ENCODE assay signal across 18 cellular contexts in genomic region chr5:65893749-65894430, GRCh38. TPM values are rescaled to one million over a fixed set of nuclear protein-coding genes. Genes with fewer than 3 reads are reported as not detected.
DNase-seq lines count a peak whose midpoint lies in the region; ATAC-seq and TF ChIP-seq lines count a peak whose summit lies in the region.
"Had no signal": no experiment of that assay in that cellular context is flagged by ENCODE, and none has a peak within 500 bp of the region (broad histone marks: within the 10 kb centered on the region; RNA-seq: fewer than 3 reads in every experiment).

No MANE protein-coding gene starts in this region.

- H3K27ac ChIP-seq in HCT116 (ENCODE audit: low read depth, low read length) (no peak overlapping the region), endodermal cell (ENCODE audit: low read depth, low read length) (no peak overlapping the region), neural progenitor cell (peak overlapping the region; percentile 3), tibial artery (no peak overlapping the region)
- H3K27ac ChIP-seq: BLaER1 treated with 17β-estradiol and CSF1 and Interleukin-3, amounts not matched to agents 10 nM and 100 nM; GM23248; HL-60 had no signal

- intact Hi-C loops in activated CD4-positive, alpha-beta T cell treated with anti-CD3 and anti-CD28 coated beads, Interleukin-2, amount 10 ng/mL, durations not matched to agents 24 days and 14 days (cut with micrococcal nuclease) = no loop called here
- intact Hi-C loops in activated CD4-positive, alpha-beta T cell treated with anti-CD3 and anti-CD28 coated beads for 36 hours (cut with DNase I, micrococcal nuclease) = no loop called here
- intact Hi-C loops in HCT116 (cut with micrococcal nuclease) (no loop called here), tibial artery (cut with DNase I; ENCODE audit: low total_unique reads) (no loop called here)

- no peaks in the 10 kb centered on the region for H3K9me2 ChIP-seq in HCT116 (ENCODE audit: insufficient read depth)

- DNase-seq in activated CD4-positive, alpha-beta T cell treated with anti-CD3 and anti-CD28 coated beads, Interleukin-2, amount 10 ng/mL, durations not matched to agents 24 days and 14 days = peak; percentile 21
- DNase-seq in activated CD4-positive, alpha-beta T cell treated with anti-CD3 and anti-CD28 coated beads for 36 hours = no peak
- DNase-seq in HCT116 (ENCODE audit: low read depth, low spot score) = no peak
- peak; percentile 66 for DNase-seq in endodermal cell
- DNase-seq in neural progenitor cell (ENCODE audit: low spot score) = peak; percentile 14
- no peak for DNase-seq in tibial artery
- no peak for DNase-seq in activated naive CD4-positive, alpha-beta T cell treated with anti-CD3 and anti-CD28 coated beads, Interleukin-2, amount 10 ng/mL, durations not matched to agents 7 days and 5 days
- no peak for DNase-seq in activated naive CD4-positive, alpha-beta T cell treated with anti-CD3 and anti-CD28 coated beads, Interleukin-2, amount 50 U/mL, for 16 hours
- DNase-seq: 8988T; Calu3; CD4-positive, CD25-positive, alpha-beta regulatory T cell; DMS 273 treated with DMSO at 0.1 percent for 48 hours; GM23248; HCEC 1CT; IMR-90 had no signal

- peaks cover 6% of the 10 kb centered on the region for H3F3A ChIP-seq in neural progenitor cell (ENCODE audit: low read depth)

- CTCF ChIA-PET in activated CD4-positive, alpha-beta T cell treated with anti-CD3 and anti-CD28 coated beads for 36 hours (lab: Charles Lee) = interaction anchor here (0.9 kb wide), 1 partner anchor 38 kb away, joined by 3 read pairs; no protein-coding TSS in a partner anchor
- CTCF ChIA-PET in HCT116 (lab: Charles Lee) = no interaction called here
- CTCF ChIA-PET in activated naive CD4-positive, alpha-beta T cell treated with anti-CD3 and anti-CD28 coated beads, Interleukin-2, amount 10 ng/mL, durations not matched to agents 7 days and 5 days (lab: Charles Lee) = no interaction called here

- TF ChIP-seq CTCF in HCT116 (IDR thresholded peaks at IDR 0.05 in 2 of 3, conservative IDR thresholded peaks at IDR 0.05 in 1 of 3; ENCODE audit: borderline replicate concordance in 1 of 3, insufficient read depth in 1 of 3, low read depth in 2 of 3, low read length in 2 of 3) (no peak), endodermal cell (conservative IDR thresholded peaks at IDR 0.05) (peak; percentile 40), neural progenitor cell (IDR thresholded peaks at IDR 0.05) (no peak), tibial artery (IDR thresholded peaks at IDR 0.05) (no peak)

- H3K27ac Mint-ChIP-seq in activated CD4-positive, alpha-beta T cell treated with anti-CD3 and anti-CD28 coated beads, Interleukin-2, amount 10 ng/mL, durations not matched to agents 24 days and 14 days = no peak overlapping the region
- H3K27ac Mint-ChIP-seq in activated CD4-positive, alpha-beta T cell treated with anti-CD3 and anti-CD28 coated beads for 36 hours = no peak overlapping the region
- H3K27ac Mint-ChIP-seq in endodermal cell (peak overlapping the region; percentile 15), neural progenitor cell (no peak overlapping the region)
- no peak overlapping the region for H3K27ac Mint-ChIP-seq in activated naive CD4-positive, alpha-beta T cell treated with anti-CD3 and anti-CD28 coated beads, Interleukin-2, amount 10 ng/mL, durations not matched to agents 7 days and 5 days
- H3K27ac Mint-ChIP-seq: CD4-positive, CD25-positive, alpha-beta regulatory T cell had no signal

- BruUV-seq in HCT116 (replicated peaks; lab: Mats Ljungman, UMichigan) = no TSS peak

- H3K4me2 ChIP-seq in HCT116 (ENCODE audit: low read length) = no peak overlapping the region
- H3K4me2 ChIP-seq in neural progenitor cell = no peak overlapping the region
- H3K4me2 ChIP-seq: BLaER1 treated with 17β-estradiol and CSF1 and Interleukin-3, amounts not matched to agents 10 nM and 100 nM had no signal

- RAD21 ChIA-PET in HCT116 (lab: Charles Lee; ENCODE audit: low non-redundant PET in 1 of 2, low total read pairs in 2 of 2, uncharacterized antibody in 2 of 2, unreplicated experiment in 2 of 2) = no interaction called here

- TF ChIP-seq RAD21 in HCT116 (IDR thresholded peaks at IDR 0.05; ENCODE audit: low read depth) = no peak

- H3K27me3 Mint-ChIP-seq in activated CD4-positive, alpha-beta T cell treated with anti-CD3 and anti-CD28 coated beads, Interleukin-2, amount 10 ng/mL, durations not matched to agents 24 days and 14 days = peaks cover 9% of the 10 kb centered on the region
- no peaks in the 10 kb centered on the region for H3K27me3 Mint-ChIP-seq in activated CD4-positive, alpha-beta T cell treated with anti-CD3 and anti-CD28 coated beads for 36 hours
- no peaks in the 10 kb centered on the region for H3K27me3 Mint-ChIP-seq in endodermal cell (ENCODE audit: insufficient read depth)
- H3K27me3 Mint-ChIP-seq in neural progenitor cell (ENCODE audit: insufficient read depth, low read depth) = no peaks in the 10 kb centered on the region
- H3K27me3 Mint-ChIP-seq in activated naive CD4-positive, alpha-beta T cell treated with anti-CD3 and anti-CD28 coated beads, Interleukin-2, amount 10 ng/mL, durations not matched to agents 7 days and 5 days = peaks cover 5% of the 10 kb centered on the region

- no peak overlapping the region for H2AFZ ChIP-seq in HCT116 (ENCODE audit: low read depth, low read length, poor library complexity, severe bottlenecking)
- H2AFZ ChIP-seq in neural progenitor cell (replicated peaks) = peak overlapping the region; percentile 14
- H2AFZ ChIP-seq: GM23248 had no signal

- no peaks in the 10 kb centered on the region for H3K36me3 ChIP-seq in HCT116 (ENCODE audit: control insufficient read depth in 1 of 2, insufficient read depth in 2 of 2, low read length in 2 of 2)
- no peaks in the 10 kb centered on the region for H3K36me3 ChIP-seq in endodermal cell (ENCODE audit: control insufficient read depth, insufficient read depth, low read length)
- no peaks in the 10 kb centered on the region for H3K36me3 ChIP-seq in neural progenitor cell
- no peaks in the 10 kb centered on the region for H3K36me3 ChIP-seq in tibial artery
- H3K36me3 ChIP-seq: BLaER1 treated with 17β-estradiol and CSF1 and Interleukin-3, amounts not matched to agents 10 nM and 100 nM had no signal

- H3K9me3 ChIP-seq in HCT116 (ENCODE audit: control insufficient read depth in 1 of 2, insufficient read depth in 1 of 2, low read depth in 1 of 2, low read length in 2 of 2) (no peaks in the 10 kb centered on the region), endodermal cell (ENCODE audit: control insufficient read depth, low read length) (no peaks in the 10 kb centered on the region), neural progenitor cell (ENCODE audit: low read depth) (no peaks in the 10 kb centered on the region), tibial artery (no peaks in the 10 kb centered on the region)
- H3K9me3 ChIP-seq: BLaER1 treated with 17β-estradiol and CSF1 and Interleukin-3, amounts not matched to agents 10 nM and 100 nM had no signal

- POLR2A ChIA-PET in activated CD4-positive, alpha-beta T cell treated with anti-CD3 and anti-CD28 coated beads for 36 hours (lab: Charles Lee) = no interaction called here
- POLR2A ChIA-PET in HCT116 (lab: Charles Lee) = no interaction called here

- H3K4me3 Mint-ChIP-seq in activated CD4-positive, alpha-beta T cell treated with anti-CD3 and anti-CD28 coated beads, Interleukin-2, amount 10 ng/mL, durations not matched to agents 24 days and 14 days = no peak overlapping the region
- no peak overlapping the region for H3K4me3 Mint-ChIP-seq in activated CD4-positive, alpha-beta T cell treated with anti-CD3 and anti-CD28 coated beads for 36 hours
- H3K4me3 Mint-ChIP-seq in endodermal cell (no peak overlapping the region), neural progenitor cell (no peak overlapping the region)
- H3K4me3 Mint-ChIP-seq in activated naive CD4-positive, alpha-beta T cell treated with anti-CD3 and anti-CD28 coated beads, Interleukin-2, amount 10 ng/mL, durations not matched to agents 7 days and 5 days = no peak overlapping the region
- H3K4me3 Mint-ChIP-seq: CD4-positive, CD25-positive, alpha-beta regulatory T cell had no signal

- H3K9me3 Mint-ChIP-seq in activated CD4-positive, alpha-beta T cell treated with anti-CD3 and anti-CD28 coated beads, Interleukin-2, amount 10 ng/mL, durations not matched to agents 24 days and 14 days = no peaks in the 10 kb centered on the region
- no peaks in the 10 kb centered on the region for H3K9me3 Mint-ChIP-seq in activated CD4-positive, alpha-beta T cell treated with anti-CD3 and anti-CD28 coated beads for 36 hours (ENCODE audit: low read depth)
- H3K9me3 Mint-ChIP-seq in endodermal cell (no peaks in the 10 kb centered on the region), neural progenitor cell (no peaks in the 10 kb centered on the region)
- no peaks in the 10 kb centered on the region for H3K9me3 Mint-ChIP-seq in activated naive CD4-positive, alpha-beta T cell treated with anti-CD3 and anti-CD28 coated beads, Interleukin-2, amount 10 ng/mL, durations not matched to agents 7 days and 5 days

- H3K27me3 ChIP-seq in HCT116 (ENCODE audit: insufficient read depth, low read length) (no peaks in the 10 kb centered on the region), endodermal cell (ENCODE audit: control insufficient read depth, insufficient read depth, low read length, poor library complexity, severe bottlenecking) (no peaks in the 10 kb centered on the region), neural progenitor cell (no peaks in the 10 kb centered on the region), tibial artery (no peaks in the 10 kb centered on the region)
- H3K27me3 ChIP-seq: BLaER1 treated with 17β-estradiol and CSF1 and Interleukin-3, amounts not matched to agents 10 nM and 100 nM had no signal

- H3K4me3 ChIP-seq in HCT116 (replicated peaks in 1 of 2; ENCODE audit: low read depth in 1 of 2, low read length in 2 of 2) = no peak overlapping the region
- no peak overlapping the region for H3K4me3 ChIP-seq in endodermal cell (ENCODE audit: low read length)
- no peak overlapping the region for H3K4me3 ChIP-seq in neural progenitor cell
- H3K4me3 ChIP-seq in tibial artery = no peak overlapping the region
- H3K4me3 ChIP-seq: BLaER1 treated with 17β-estradiol and CSF1 and Interleukin-3, amounts not matched to agents 10 nM and 100 nM; GM12878; GM23248 had no signal

- H3K79me2 ChIP-seq in HCT116 (ENCODE audit: insufficient read depth, low read length) (no peaks in the 10 kb centered on the region), neural progenitor cell (ENCODE audit: low read depth) (no peaks in the 10 kb centered on the region)

- no peak for ATAC-seq in activated CD4-positive, alpha-beta T cell treated with anti-CD3 and anti-CD28 coated beads for 36 hours
- ATAC-seq in HCT116 = peak; percentile 42; the same call in 1 of the 2 replicates
- ATAC-seq: GM12878 had no signal

- WGBS in endodermal cell (ENCODE audit: insufficient coverage in 1 of 2, insufficient read length in 1 of 2), 2 experiments = 79 to 83% methylated on average over 8 to 9 of the region's 9 CpGs

- H4K20me1 ChIP-seq in HCT116 (ENCODE audit: insufficient read depth) = no peaks in the 10 kb centered on the region
- H4K20me1 ChIP-seq in neural progenitor cell (ENCODE audit: low read depth) = no peaks in the 10 kb centered on the region
- H4K20me1 ChIP-seq: BLaER1 treated with 17β-estradiol and CSF1 and Interleukin-3, amounts not matched to agents 10 nM and 100 nM had no signal

- H3K36me3 Mint-ChIP-seq in activated CD4-positive, alpha-beta T cell treated with anti-CD3 and anti-CD28 coated beads, Interleukin-2, amount 10 ng/mL, durations not matched to agents 24 days and 14 days (ENCODE audit: low read depth) = no peaks in the 10 kb centered on the region
- no peaks in the 10 kb centered on the region for H3K36me3 Mint-ChIP-seq in activated CD4-positive, alpha-beta T cell treated with anti-CD3 and anti-CD28 coated beads for 36 hours (ENCODE audit: low read depth)
- H3K36me3 Mint-ChIP-seq in endodermal cell (ENCODE audit: low read depth) (no peaks in the 10 kb centered on the region), neural progenitor cell (no peaks in the 10 kb centered on the region)
- H3K36me3 Mint-ChIP-seq in activated naive CD4-positive, alpha-beta T cell treated with anti-CD3 and anti-CD28 coated beads, Interleukin-2, amount 10 ng/mL, durations not matched to agents 7 days and 5 days = no peaks in the 10 kb centered on the region
- H3K36me3 Mint-ChIP-seq: CD4-positive, CD25-positive, alpha-beta regulatory T cell had no signal

- no peaks in the 10 kb centered on the region for H3K4me1 Mint-ChIP-seq in activated CD4-positive, alpha-beta T cell treated with anti-CD3 and anti-CD28 coated beads, Interleukin-2, amount 10 ng/mL, durations not matched to agents 24 days and 14 days
- no peaks in the 10 kb centered on the region for H3K4me1 Mint-ChIP-seq in activated CD4-positive, alpha-beta T cell treated with anti-CD3 and anti-CD28 coated beads for 36 hours
- H3K4me1 Mint-ChIP-seq in endodermal cell (peaks cover 15% of the 10 kb centered on the region), neural progenitor cell (no peaks in the 10 kb centered on the region)
- no peaks in the 10 kb centered on the region for H3K4me1 Mint-ChIP-seq in activated naive CD4-positive, alpha-beta T cell treated with anti-CD3 and anti-CD28 coated beads, Interleukin-2, amount 10 ng/mL, durations not matched to agents 7 days and 5 days

- TF ChIP-seq POLR2A in HCT116 (IDR thresholded peaks at IDR 0.05; ENCODE audit: borderline replicate concordance, extremely low read depth, insufficient read depth, insufficient read length) = no peak

- H3K4me1 ChIP-seq in HCT116 (ENCODE audit: control insufficient read depth in 1 of 2, insufficient read depth in 2 of 2, low read length in 2 of 2) (0 out of 4 replicates have a peak, but pooled peaks cover 0 to 5% of the 10 kb centered on the region in 2 experiments), endodermal cell (ENCODE audit: control insufficient read depth, insufficient read depth, low read length) (peaks cover 4% of the 10 kb centered on the region), neural progenitor cell (peaks cover 10% of the 10 kb centered on the region), tibial artery (no peaks in the 10 kb centered on the region)
- H3K4me1 ChIP-seq: BLaER1 treated with 17β-estradiol and CSF1 and Interleukin-3, amounts not matched to agents 10 nM and 100 nM had no signal

- no peak overlapping the region for H3K9ac ChIP-seq in HCT116 (ENCODE audit: low read length)
- no peak overlapping the region for H3K9ac ChIP-seq in endodermal cell (ENCODE audit: extremely low read depth, low read length, poor library complexity, severe bottlenecking)
- no peak overlapping the region for H3K9ac ChIP-seq in neural progenitor cell
- H3K9ac ChIP-seq: BLaER1 treated with 17β-estradiol and CSF1 and Interleukin-3, amounts not matched to agents 10 nM and 100 nM; GM23248 had no signal

RNA-seq across cellular contexts. Expression of gene ERBIN, which starts 32.5 kb away (rescaled TPM):
- total RNA-seq in activated CD4-positive, alpha-beta T cell treated with anti-CD3 and anti-CD28 coated beads, Interleukin-2, amount 10 ng/mL, durations not matched to agents 24 days and 14 days = 28.6 and 29.2 TPM in 2 replicates
- total RNA-seq in activated CD4-positive, alpha-beta T cell treated with anti-CD3 and anti-CD28 coated beads for 36 hours = 10 to 100 TPM; 44.8 to 52.3 TPM
- total RNA-seq in HCT116 (2021; ENCODE audit: unreplicated experiment) (57.4 TPM), endodermal cell (10 to 100 TPM; 51.8 to 54.4 TPM), neural progenitor cell (ENCODE audit: low replicate concordance) (46.5 and 77.6 TPM in 2 replicates)
- polyA plus RNA-seq in HCT116 (2012) = 10.5 and 11.8 TPM in 2 replicates
- 35.9 TPM for polyA plus RNA-seq in endodermal cell (2013, experiment 1 of 2)
- 38.4 TPM for polyA plus RNA-seq in endodermal cell (2013, experiment 2 of 2)

Comparison
In these comparisons a context has a peak if more than half of its experiments do, and no peak if none do; other contexts are left out.
1. DNase-seq: peak in activated CD4-positive, alpha-beta T cell treated with anti-CD3 and anti-CD28 coated beads, Interleukin-2, amount 10 ng/mL, durations not matched to agents 24 days and 14 days (single experiment), endodermal cell (single experiment) and neural progenitor cell (single experiment); none in activated CD4-positive, alpha-beta T cell treated with anti-CD3 and anti-CD28 coated beads for 36 hours (single experiment), HCT116 (single experiment), tibial artery (0 of 2), activated naive CD4-positive, alpha-beta T cell treated with anti-CD3 and anti-CD28 coated beads, Interleukin-2, amount 10 ng/mL, durations not matched to agents 7 days and 5 days (single experiment) and activated naive CD4-positive, alpha-beta T cell treated with anti-CD3 and anti-CD28 coated beads, Interleukin-2, amount 50 U/mL, for 16 hours (single experiment).